ENCODE assay signal across 17 cellular contexts in genomic region chr11:106473089-106473722, GRCh38.
DNase-seq lines count a peak whose midpoint lies in the region; ATAC-seq lines count a peak whose summit lies in the region.
"Had no signal": no experiment of that assay in that cellular context is flagged by ENCODE, and none has a peak within 500 bp of the region (broad histone marks: within the 10 kb centered on the region; RNA-seq: fewer than 3 reads in every experiment).

No MANE protein-coding gene starts in this region.

- peak; percentile 75 for DNase-seq in HCEC 1CT
- DNase-seq in NCI-H69 (lab: John Stamatoyannopoulos, UW), result peak; percentile 34
- DNase-seq in dermis blood vessel endothelial cell, result peak; percentile 86
- DNase-seq in pulmonary artery endothelial cell (ENCODE audit: low read depth, low spot score), result peak; percentile 20
- DNase-seq in activated naive CD4-positive, alpha-beta T cell (lab: John Stamatoyannopoulos, UW), result no peak
- DNase-seq in hippocampal formation (lab: John Stamatoyannopoulos, UW), result no peak
- DNase-seq: activated CD4-positive, CD25-positive, alpha-beta regulatory T cell treated with anti-CD3 and anti-CD28 coated beads, Interleukin-2, amount 50 U/mL, for 72 hours; activated naive CD8-positive, alpha-beta T cell treated with anti-CD3 and anti-CD28 coated beads, Interleukin-2, amount 10 ng/mL, durations not matched to agents 7 days and 5 days; DMS79; esophagus squamous epithelium; mesendoderm; naive thymus-derived CD8-positive, alpha-beta T cell; NCI-H2029; NCI-H526; small intestine; T1000 had no signal

- no peak for ATAC-seq in HG03108 (IDR thresholded peaks at IDR 0.05; ENCODE audit: unreplicated experiment)
- ATAC-seq: naive thymus-derived CD8-positive, alpha-beta T cell had no signal

Comparison
In these comparisons a context has a peak if more than half of its experiments do, and no peak if none do; other contexts are left out.
1. DNase-seq: peak in HCEC 1CT (single experiment), NCI-H69 (single experiment), dermis blood vessel endothelial cell (single experiment) and pulmonary artery endothelial cell (single experiment); none in activated naive CD4-positive, alpha-beta T cell (0 of 4) and hippocampal formation (0 of 2).